12 cellular contexts compared by ENCODE assay signal in the genomic region with DNA sequence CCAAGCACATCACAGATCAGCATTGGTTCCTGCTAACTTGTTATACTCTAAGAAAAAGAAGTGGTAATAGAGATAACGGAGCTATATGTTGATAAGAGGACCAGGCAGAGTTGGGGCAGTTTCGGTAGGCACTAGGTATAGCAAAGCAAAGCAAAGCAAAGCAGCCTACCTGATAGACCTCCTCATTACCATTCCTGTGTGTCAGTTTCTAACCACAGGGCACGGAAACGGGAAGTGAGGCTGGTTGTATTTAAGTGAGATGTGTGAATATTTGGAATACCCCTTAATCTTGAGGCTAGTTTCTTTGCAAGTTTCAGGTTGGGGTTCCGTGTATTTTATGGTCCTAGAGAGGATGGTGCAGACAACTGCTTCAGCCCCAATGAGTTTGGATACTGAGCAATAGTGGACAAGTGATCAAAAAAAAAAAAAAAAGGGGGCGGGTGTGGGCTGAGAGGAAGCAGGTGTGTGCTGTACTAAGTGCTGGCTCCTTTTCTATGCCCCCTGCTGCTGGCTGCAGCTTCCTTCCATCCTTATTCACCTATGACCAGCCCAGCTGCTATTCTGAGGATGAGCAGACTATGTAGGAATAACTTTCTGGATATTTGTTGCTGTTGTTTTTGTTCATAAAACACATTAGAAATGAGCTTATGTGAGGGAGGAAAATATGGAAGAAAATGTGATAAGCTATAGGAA.
DNase-seq lines count a peak whose midpoint lies in the region; ATAC-seq and TF ChIP-seq lines count a peak whose summit lies in the region.
"Had no signal": no experiment of that assay in that cellular context is flagged by ENCODE, and none has a peak within 500 bp of the region (broad histone marks: within the 10 kb centered on the region; RNA-seq: fewer than 3 reads in every experiment).

No MANE protein-coding gene starts in this region.

- TF ChIP-seq CTCF in GM23338 (conservative IDR thresholded peaks at IDR 0.05; ENCODE audit: low read depth in 2 of 2): no peak
- no peak for TF ChIP-seq CTCF in WTC11 (IDR thresholded peaks at IDR 0.05)

- CTCF ChIA-PET in WTC11 (lab: Charles Lee): interaction anchor here (1.1 kb wide), 1 partner anchor 49 kb away, joined by 3 read pairs; no protein-coding TSS in a partner anchor

- H3K9me2 ChIP-seq in GM23338 (ENCODE audit: insufficient read depth): no peaks in the 10 kb centered on the region

- H3K27ac ChIP-seq in GM23338 (ENCODE audit: low read depth): no peak overlapping the region

- no peaks in the 10 kb centered on the region for H3K27me3 ChIP-seq in GM23338 (ENCODE audit: insufficient read depth)

- no peaks in the 10 kb centered on the region for H3F3A ChIP-seq in GM23338 (replicated peaks; ENCODE audit: low read depth)

- no peak overlapping the region for H2AFZ ChIP-seq in GM23338

- H3K27ac Mint-ChIP-seq in GM23338 (no peak overlapping the region), WTC11 (no peak overlapping the region)
- H3K27ac Mint-ChIP-seq: CD8-positive, alpha-beta T cell; H9 had no signal

- no peaks in the 10 kb centered on the region for H3K36me3 ChIP-seq in GM23338 (ENCODE audit: insufficient read depth)

- H3K4me1 Mint-ChIP-seq in GM23338 (peaks cover 7% of the 10 kb centered on the region; the same call in 2 of the 3 replicates), WTC11 (peaks cover 7% of the 10 kb centered on the region)

- H3K4me3 Mint-ChIP-seq in GM23338 (no peak overlapping the region), WTC11 (no peak overlapping the region)
- H3K4me3 Mint-ChIP-seq: CD8-positive, alpha-beta T cell; H9 had no signal

- no peaks in the 10 kb centered on the region; the same call in 1 of the 2 replicates for H4K20me1 ChIP-seq in GM23338 (replicated peaks; ENCODE audit: insufficient read depth)

- H3K79me2 ChIP-seq in GM23338 (replicated peaks; ENCODE audit: insufficient read depth): no peaks in the 10 kb centered on the region

- H3K4me1 ChIP-seq in GM23338 (ENCODE audit: insufficient read depth): no peaks in the 10 kb centered on the region

- H3K27me3 Mint-ChIP-seq in GM23338 (ENCODE audit: insufficient read depth, low read depth, poor library complexity) (no peaks in the 10 kb centered on the region), WTC11 (ENCODE audit: low read depth) (no peaks in the 10 kb centered on the region)

- H3K36me3 Mint-ChIP-seq in GM23338 (ENCODE audit: low read depth) (no peaks in the 10 kb centered on the region), WTC11 (no peaks in the 10 kb centered on the region)
- H3K36me3 Mint-ChIP-seq: CD8-positive, alpha-beta T cell had no signal

- POLR2A ChIA-PET in WTC11 (lab: Charles Lee): no interaction called here

- H3K9me3 Mint-ChIP-seq in GM23338: no peaks in the 10 kb centered on the region
- no peaks in the 10 kb centered on the region for H3K9me3 Mint-ChIP-seq in WTC11
- H3K9me3 Mint-ChIP-seq: H9 had no signal

- peak; percentile 59 for DNase-seq in DMS53 (lab: John Stamatoyannopoulos, UW)
- DNase-seq in GM23338 (ENCODE audit: low spot score): peak; percentile 24
- DNase-seq in NCI-H510A (lab: John Stamatoyannopoulos, UW): peak; percentile 7
- DNase-seq in WTC11 (ENCODE audit: low spot score): no peak
- DNase-seq in RPMI8226: no peak
- DNase-seq in Right ventricle myocardium superior: no peak
- no peak for DNase-seq in GM19238 (ENCODE audit: insufficient read length, low spot score)
- DNase-seq: CD8-positive, alpha-beta T cell; DMS 273 treated with DMSO at 0.1 percent for 48 hours; H9; Kasumi-1; NCI-H1436 had no signal

- intact Hi-C loops in Right ventricle myocardium superior (cut with DNase I): no loop called here

- no peak overlapping the region for H3K4me2 ChIP-seq in GM23338

- ATAC-seq in GM23338 (peak; percentile 33; the same call in 2 of the 3 replicates), WTC11 (peak; percentile 65), Right ventricle myocardium superior (ENCODE audit: poor library complexity) (no peak)
- ATAC-seq: CD8-positive, alpha-beta T cell had no signal

- H3K4me3 ChIP-seq in GM23338: no peak overlapping the region

TF ChIP-seq in GM23338, 12 proteins besides CTCF, POLR2A, EP300 and RAD21 (continues in another document):
- TF ChIP-seq, protein P1, sequence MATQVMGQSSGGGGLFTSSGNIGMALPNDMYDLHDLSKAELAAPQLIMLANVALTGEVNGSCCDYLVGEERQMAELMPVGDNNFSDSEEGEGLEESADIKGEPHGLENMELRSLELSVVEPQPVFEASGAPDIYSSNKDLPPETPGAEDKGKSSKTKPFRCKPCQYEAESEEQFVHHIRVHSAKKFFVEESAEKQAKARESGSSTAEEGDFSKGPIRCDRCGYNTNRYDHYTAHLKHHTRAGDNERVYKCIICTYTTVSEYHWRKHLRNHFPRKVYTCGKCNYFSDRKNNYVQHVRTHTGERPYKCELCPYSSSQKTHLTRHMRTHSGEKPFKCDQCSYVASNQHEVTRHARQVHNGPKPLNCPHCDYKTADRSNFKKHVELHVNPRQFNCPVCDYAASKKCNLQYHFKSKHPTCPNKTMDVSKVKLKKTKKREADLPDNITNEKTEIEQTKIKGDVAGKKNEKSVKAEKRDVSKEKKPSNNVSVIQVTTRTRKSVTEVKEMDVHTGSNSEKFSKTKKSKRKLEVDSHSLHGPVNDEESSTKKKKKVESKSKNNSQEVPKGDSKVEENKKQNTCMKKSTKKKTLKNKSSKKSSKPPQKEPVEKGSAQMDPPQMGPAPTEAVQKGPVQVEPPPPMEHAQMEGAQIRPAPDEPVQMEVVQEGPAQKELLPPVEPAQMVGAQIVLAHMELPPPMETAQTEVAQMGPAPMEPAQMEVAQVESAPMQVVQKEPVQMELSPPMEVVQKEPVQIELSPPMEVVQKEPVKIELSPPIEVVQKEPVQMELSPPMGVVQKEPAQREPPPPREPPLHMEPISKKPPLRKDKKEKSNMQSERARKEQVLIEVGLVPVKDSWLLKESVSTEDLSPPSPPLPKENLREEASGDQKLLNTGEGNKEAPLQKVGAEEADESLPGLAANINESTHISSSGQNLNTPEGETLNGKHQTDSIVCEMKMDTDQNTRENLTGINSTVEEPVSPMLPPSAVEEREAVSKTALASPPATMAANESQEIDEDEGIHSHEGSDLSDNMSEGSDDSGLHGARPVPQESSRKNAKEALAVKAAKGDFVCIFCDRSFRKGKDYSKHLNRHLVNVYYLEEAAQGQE (IDR thresholded peaks at IDR 0.05; ENCODE audit: unreplicated experiment): no peak
- no peak for TF ChIP-seq EZH2 (IDR thresholded peaks at IDR 0.05; ENCODE audit: low read depth, unreplicated experiment)
- TF ChIP-seq ZNF331 (CRISPR knock-in tag; IDR thresholded peaks at IDR 0.05; ENCODE audit: low read depth): no peak
- no peak for TF ChIP-seq ZNF114 (CRISPR knock-in tag; IDR thresholded peaks at IDR 0.05)
- no peak for TF ChIP-seq EZH2phosphoT487 (IDR thresholded peaks at IDR 0.05; ENCODE audit: unreplicated experiment)
- TF ChIP-seq, protein P2, sequence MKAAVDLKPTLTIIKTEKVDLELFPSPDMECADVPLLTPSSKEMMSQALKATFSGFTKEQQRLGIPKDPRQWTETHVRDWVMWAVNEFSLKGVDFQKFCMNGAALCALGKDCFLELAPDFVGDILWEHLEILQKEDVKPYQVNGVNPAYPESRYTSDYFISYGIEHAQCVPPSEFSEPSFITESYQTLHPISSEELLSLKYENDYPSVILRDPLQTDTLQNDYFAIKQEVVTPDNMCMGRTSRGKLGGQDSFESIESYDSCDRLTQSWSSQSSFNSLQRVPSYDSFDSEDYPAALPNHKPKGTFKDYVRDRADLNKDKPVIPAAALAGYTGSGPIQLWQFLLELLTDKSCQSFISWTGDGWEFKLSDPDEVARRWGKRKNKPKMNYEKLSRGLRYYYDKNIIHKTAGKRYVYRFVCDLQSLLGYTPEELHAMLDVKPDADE (IDR thresholded peaks at IDR 0.05): no peak

TF ChIP-seq in WTC11, 78 proteins besides CTCF, POLR2A, EP300 and RAD21:
- no peak for TF ChIP-seq TCF7 (CRISPR knock-in tag; IDR thresholded peaks at IDR 0.05; ENCODE audit: low read depth)
- no peak for TF ChIP-seq ZNF138 (CRISPR knock-in tag; conservative IDR thresholded peaks at IDR 0.05)
- TF ChIP-seq, protein P3, sequence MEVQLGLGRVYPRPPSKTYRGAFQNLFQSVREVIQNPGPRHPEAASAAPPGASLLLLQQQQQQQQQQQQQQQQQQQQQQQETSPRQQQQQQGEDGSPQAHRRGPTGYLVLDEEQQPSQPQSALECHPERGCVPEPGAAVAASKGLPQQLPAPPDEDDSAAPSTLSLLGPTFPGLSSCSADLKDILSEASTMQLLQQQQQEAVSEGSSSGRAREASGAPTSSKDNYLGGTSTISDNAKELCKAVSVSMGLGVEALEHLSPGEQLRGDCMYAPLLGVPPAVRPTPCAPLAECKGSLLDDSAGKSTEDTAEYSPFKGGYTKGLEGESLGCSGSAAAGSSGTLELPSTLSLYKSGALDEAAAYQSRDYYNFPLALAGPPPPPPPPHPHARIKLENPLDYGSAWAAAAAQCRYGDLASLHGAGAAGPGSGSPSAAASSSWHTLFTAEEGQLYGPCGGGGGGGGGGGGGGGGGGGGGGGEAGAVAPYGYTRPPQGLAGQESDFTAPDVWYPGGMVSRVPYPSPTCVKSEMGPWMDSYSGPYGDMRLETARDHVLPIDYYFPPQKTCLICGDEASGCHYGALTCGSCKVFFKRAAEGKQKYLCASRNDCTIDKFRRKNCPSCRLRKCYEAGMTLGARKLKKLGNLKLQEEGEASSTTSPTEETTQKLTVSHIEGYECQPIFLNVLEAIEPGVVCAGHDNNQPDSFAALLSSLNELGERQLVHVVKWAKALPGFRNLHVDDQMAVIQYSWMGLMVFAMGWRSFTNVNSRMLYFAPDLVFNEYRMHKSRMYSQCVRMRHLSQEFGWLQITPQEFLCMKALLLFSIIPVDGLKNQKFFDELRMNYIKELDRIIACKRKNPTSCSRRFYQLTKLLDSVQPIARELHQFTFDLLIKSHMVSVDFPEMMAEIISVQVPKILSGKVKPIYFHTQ (CRISPR knock-in tag; IDR thresholded peaks at IDR 0.05): no peak
- no peak for TF ChIP-seq CREB1 (CRISPR knock-in tag; IDR thresholded peaks at IDR 0.05)
TF ChIP-seq in WTC11: peak in this region for 0.

Comparison
In these comparisons a context has a peak if more than half of its experiments do, and no peak if none do; other contexts are left out.
1. DNase-seq: peak in DMS53 (single experiment), GM23338 (single experiment) and NCI-H510A (single experiment); none in WTC11 (single experiment), RPMI8226 (single experiment), Right ventricle myocardium superior (single experiment) and GM19238 (single experiment).